In genomic region chr6:27096834-27097511, GRCh38 we compare ENCODE assay signal across 1 cellular context.
TF ChIP-seq lines count a peak whose summit lies in the region.

No MANE protein-coding gene starts in this region.

TF ChIP-seq in K562, 482 proteins besides CTCF, POLR2A, EP300 and RAD21 (continued from another document):
- TF ChIP-seq ZNF707 (CRISPR knock-in tag; conservative IDR thresholded peaks at IDR 0.05) (0 out of 2 replicates have a peak, but pooled peaks have one; percentile 6), BDP1 (IDR thresholded peaks at IDR 0.05; ENCODE audit: insufficient read depth, insufficient read length) (peak; percentile 20), SMAD3 (CRISPR knock-in tag; conservative IDR thresholded peaks at IDR 0.05) (no peak), U2AF1 (optimal IDR thresholded peaks at IDR 0.05; ENCODE audit: low read depth, low read length) (no peak), MITF (IDR thresholded peaks at IDR 0.05) (no peak)
- TF ChIP-seq, protein P1, sequence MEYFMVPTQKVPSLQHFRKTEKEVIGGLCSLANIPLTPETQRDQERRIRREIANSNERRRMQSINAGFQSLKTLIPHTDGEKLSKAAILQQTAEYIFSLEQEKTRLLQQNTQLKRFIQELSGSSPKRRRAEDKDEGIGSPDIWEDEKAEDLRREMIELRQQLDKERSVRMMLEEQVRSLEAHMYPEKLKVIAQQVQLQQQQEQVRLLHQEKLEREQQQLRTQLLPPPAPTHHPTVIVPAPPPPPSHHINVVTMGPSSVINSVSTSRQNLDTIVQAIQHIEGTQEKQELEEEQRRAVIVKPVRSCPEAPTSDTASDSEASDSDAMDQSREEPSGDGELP (CRISPR knock-in tag; IDR thresholded peaks at IDR 0.05; ENCODE audit: borderline replicate concordance), result peak; percentile 26; the same call in 1 of the 2 replicates
